1 cellular context compared by ENCODE assay signal in the genomic region with DNA sequence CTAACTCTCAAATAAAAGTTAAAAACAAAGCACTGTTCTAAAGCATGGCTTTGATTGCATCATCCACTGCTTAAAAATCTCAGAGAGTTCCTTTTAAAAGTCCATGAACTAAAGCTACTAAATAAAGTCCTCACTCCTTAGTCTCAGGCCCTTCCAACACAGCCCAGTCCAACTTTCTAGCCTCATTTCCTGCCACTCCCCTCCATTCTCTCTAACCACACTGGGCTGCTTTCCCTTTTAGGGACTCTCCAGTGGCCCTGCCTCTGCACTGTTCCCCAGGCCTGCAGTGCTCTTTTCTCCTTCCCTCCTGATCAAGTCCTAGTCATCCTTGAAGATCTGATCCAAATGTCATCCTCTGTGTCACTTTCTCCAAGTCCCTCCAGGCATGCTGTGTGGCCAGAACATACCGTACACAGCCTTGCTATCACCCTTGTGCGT.
TF ChIP-seq lines count a peak whose summit lies in the region.

No MANE protein-coding gene starts in this region.

TF ChIP-seq in K562, 482 proteins besides CTCF, POLR2A, EP300 and RAD21 (continued from another document):
- TF ChIP-seq, protein P1, sequence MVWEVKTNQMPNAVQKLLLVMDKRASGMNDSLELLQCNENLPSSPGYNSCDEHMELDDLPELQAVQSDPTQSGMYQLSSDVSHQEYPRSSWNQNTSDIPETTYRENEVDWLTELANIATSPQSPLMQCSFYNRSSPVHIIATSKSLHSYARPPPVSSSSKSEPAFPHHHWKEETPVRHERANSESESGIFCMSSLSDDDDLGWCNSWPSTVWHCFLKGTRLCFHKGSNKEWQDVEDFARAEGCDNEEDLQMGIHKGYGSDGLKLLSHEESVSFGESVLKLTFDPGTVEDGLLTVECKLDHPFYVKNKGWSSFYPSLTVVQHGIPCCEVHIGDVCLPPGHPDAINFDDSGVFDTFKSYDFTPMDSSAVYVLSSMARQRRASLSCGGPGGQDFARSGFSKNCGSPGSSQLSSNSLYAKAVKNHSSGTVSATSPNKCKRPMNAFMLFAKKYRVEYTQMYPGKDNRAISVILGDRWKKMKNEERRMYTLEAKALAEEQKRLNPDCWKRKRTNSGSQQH (CRISPR knock-in tag; IDR thresholded peaks at IDR 0.05), result 0 out of 2 replicates have a peak, but pooled peaks have one; percentile 4
- TF ChIP-seq HNRNPL (IDR thresholded peaks at IDR 0.05; ENCODE audit: low read depth, low read length) (no peak), RCOR1 (IDR thresholded peaks at IDR 0.05; ENCODE audit: borderline replicate concordance in 1 of 2, low read depth in 2 of 2, low read length in 2 of 2) (no peak), SMARCE1 (IDR thresholded peaks at IDR 0.05) (no peak), KLF10 (CRISPR knock-in tag; IDR thresholded peaks at IDR 0.05) (no peak), NFXL1 (CRISPR knock-in tag; IDR thresholded peaks at IDR 0.05) (no peak), NEUROD1 (IDR thresholded peaks at IDR 0.05; ENCODE audit: borderline replicate concordance, low read depth, low read length, partially characterized antibody) (no peak), ZSCAN32 (CRISPR knock-in tag; IDR thresholded peaks at IDR 0.05) (peak; percentile 78), FOXA3 (CRISPR knock-in tag; conservative IDR thresholded peaks at IDR 0.05 in 1 of 2, IDR thresholded peaks at IDR 0.05 in 1 of 2) (no peak), ETV5 (CRISPR knock-in tag; IDR thresholded peaks at IDR 0.05; ENCODE audit: low read depth) (no peak), MCM5 (IDR thresholded peaks at IDR 0.05; ENCODE audit: low read depth) (no peak), RBM25 (IDR thresholded peaks at IDR 0.05; ENCODE audit: low read depth, low read length, severe bottlenecking) (no peak), ZNF253 (CRISPR knock-in tag; conservative IDR thresholded peaks at IDR 0.05) (no peak), RBM17 (IDR thresholded peaks at IDR 0.05; ENCODE audit: borderline replicate concordance, low read depth, low read length) (no peak), POLR2AphosphoS5 (IDR thresholded peaks at IDR 0.05; ENCODE audit: control insufficient read depth, insufficient read depth, low read depth, low read length) (no peak), ZBTB7A (IDR thresholded peaks at IDR 0.05; ENCODE audit: borderline replicate concordance, control insufficient read depth, low read depth, low read length) (no peak), L3MBTL2 (IDR thresholded peaks at IDR 0.05) (0 out of 2 replicates have a peak, but pooled peaks have one; percentile 10), EWSR1 (IDR thresholded peaks at IDR 0.05; ENCODE audit: borderline replicate concordance, low read depth, partially characterized antibody) (no peak), JUND (IDR thresholded peaks at IDR 0.05; ENCODE audit: borderline replicate concordance, low read depth, low read length) (no peak), JUND (tag; IDR thresholded peaks at IDR 0.05; ENCODE audit: borderline replicate concordance, low read depth, low read length) (0 out of 3 replicates have a peak, but pooled peaks have one; percentile 12), PML (IDR thresholded peaks at IDR 0.05; ENCODE audit: low read length) (no peak), ZNF830 (CRISPR knock-in tag; IDR thresholded peaks at IDR 0.05) (0 out of 2 replicates have a peak, but pooled peaks have one; percentile 32), HDAC3 (IDR thresholded peaks at IDR 0.05; ENCODE audit: borderline replicate concordance, partially characterized antibody) (no peak), PHF20 (IDR thresholded peaks at IDR 0.05; ENCODE audit: partially characterized antibody) (no peak)
- TF ChIP-seq, protein P2, sequence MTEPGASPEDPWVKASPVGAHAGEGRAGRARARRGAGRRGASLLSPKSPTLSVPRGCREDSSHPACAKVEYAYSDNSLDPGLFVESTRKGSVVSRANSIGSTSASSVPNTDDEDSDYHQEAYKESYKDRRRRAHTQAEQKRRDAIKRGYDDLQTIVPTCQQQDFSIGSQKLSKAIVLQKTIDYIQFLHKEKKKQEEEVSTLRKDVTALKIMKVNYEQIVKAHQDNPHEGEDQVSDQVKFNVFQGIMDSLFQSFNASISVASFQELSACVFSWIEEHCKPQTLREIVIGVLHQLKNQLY (CRISPR knock-in tag; conservative IDR thresholded peaks at IDR 0.05), result no peak
- TF ChIP-seq, protein P3, sequence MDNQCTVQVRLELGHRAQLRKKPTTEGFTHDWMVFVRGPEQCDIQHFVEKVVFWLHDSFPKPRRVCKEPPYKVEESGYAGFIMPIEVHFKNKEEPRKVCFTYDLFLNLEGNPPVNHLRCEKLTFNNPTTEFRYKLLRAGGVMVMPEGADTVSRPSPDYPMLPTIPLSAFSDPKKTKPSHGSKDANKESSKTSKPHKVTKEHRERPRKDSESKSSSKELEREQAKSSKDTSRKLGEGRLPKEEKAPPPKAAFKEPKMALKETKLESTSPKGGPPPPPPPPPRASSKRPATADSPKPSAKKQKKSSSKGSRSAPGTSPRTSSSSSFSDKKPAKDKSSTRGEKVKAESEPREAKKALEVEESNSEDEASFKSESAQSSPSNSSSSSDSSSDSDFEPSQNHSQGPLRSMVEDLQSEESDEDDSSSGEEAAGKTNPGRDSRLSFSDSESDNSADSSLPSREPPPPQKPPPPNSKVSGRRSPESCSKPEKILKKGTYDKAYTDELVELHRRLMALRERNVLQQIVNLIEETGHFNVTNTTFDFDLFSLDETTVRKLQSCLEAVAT (IDR thresholded peaks at IDR 0.05), result no peak
- TF ChIP-seq, protein P4, sequence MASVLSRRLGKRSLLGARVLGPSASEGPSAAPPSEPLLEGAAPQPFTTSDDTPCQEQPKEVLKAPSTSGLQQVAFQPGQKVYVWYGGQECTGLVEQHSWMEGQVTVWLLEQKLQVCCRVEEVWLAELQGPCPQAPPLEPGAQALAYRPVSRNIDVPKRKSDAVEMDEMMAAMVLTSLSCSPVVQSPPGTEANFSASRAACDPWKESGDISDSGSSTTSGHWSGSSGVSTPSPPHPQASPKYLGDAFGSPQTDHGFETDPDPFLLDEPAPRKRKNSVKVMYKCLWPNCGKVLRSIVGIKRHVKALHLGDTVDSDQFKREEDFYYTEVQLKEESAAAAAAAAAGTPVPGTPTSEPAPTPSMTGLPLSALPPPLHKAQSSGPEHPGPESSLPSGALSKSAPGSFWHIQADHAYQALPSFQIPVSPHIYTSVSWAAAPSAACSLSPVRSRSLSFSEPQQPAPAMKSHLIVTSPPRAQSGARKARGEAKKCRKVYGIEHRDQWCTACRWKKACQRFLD (CRISPR knock-in tag; IDR thresholded peaks at IDR 0.05), result peak; percentile 54; the same call in 1 of the 2 replicates
- TF ChIP-seq, protein P5, sequence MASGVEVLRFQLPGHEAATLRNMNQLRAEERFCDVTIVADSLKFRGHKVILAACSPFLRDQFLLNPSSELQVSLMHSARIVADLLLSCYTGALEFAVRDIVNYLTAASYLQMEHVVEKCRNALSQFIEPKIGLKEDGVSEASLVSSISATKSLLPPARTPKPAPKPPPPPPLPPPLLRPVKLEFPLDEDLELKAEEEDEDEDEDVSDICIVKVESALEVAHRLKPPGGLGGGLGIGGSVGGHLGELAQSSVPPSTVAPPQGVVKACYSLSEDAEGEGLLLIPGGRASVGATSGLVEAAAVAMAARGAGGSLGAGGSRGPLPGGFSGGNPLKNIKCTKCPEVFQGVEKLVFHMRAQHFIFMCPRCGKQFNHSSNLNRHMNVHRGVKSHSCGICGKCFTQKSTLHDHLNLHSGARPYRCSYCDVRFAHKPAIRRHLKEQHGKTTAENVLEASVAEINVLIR (CRISPR knock-in tag; IDR thresholded peaks at IDR 0.05), result no peak
- TF ChIP-seq, protein P6, sequence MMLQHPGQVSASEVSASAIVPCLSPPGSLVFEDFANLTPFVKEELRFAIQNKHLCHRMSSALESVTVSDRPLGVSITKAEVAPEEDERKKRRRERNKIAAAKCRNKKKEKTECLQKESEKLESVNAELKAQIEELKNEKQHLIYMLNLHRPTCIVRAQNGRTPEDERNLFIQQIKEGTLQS (IDR thresholded peaks at IDR 0.05), result peak; percentile 81
- TF ChIP-seq, protein P6 (CRISPR knock-in tag; conservative IDR thresholded peaks at IDR 0.05), result no peak
- TF ChIP-seq, protein P7, sequence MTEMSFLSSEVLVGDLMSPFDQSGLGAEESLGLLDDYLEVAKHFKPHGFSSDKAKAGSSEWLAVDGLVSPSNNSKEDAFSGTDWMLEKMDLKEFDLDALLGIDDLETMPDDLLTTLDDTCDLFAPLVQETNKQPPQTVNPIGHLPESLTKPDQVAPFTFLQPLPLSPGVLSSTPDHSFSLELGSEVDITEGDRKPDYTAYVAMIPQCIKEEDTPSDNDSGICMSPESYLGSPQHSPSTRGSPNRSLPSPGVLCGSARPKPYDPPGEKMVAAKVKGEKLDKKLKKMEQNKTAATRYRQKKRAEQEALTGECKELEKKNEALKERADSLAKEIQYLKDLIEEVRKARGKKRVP (CRISPR knock-in tag; IDR thresholded peaks at IDR 0.05), result peak; percentile 86
